8 cellular contexts compared by ENCODE assay signal in the genomic region with DNA sequence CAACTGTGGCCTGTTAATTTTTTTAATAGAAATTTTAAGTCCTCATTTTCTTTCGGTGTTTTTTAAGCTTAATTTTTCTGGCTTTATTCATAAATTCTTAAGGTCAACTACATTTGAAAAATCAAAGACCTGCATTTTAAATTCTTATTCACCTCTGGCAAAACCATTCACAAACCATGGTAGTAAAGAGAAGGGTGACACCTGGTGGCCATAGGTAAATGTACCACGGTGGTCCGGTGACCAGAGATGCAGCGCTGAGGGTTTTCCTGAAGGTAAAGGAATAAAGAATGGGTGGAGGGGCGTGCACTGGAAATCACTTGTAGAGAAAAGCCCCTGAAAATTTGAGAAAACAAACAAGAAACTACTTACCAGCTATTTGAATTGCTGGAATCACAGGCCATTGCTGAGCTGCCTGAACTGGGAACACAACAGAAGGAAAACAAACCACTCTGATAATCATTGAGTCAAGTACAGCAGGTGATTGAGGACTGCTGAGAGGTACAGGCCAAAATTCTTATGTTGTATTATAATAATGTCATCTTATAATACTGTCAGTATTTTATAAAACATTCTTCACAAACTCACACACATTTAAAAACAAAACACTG. TPM values are rescaled to one million over a fixed set of nuclear protein-coding genes. Genes with fewer than 3 reads are reported as not detected.
DNase-seq lines count a peak whose midpoint lies in the region; ATAC-seq and TF ChIP-seq lines count a peak whose summit lies in the region.

No MANE protein-coding gene starts in this region.

- peaks cover 11% of the 10 kb centered on the region for H3K27me3 Mint-ChIP-seq in activated T-helper 1 cell treated with anti-CD3 and anti-CD28 coated beads, Interleukin-12 subunit alpha, Interleukin-12 subunit beta, Interleukin-2, Interleukin-4 antibody, amounts not matched to agents 30 ng/mL and 10 ng/mL and 1 ng/mL, durations not matched to agents 14 hours and 24 hours and 36 hours (ENCODE audit: insufficient read depth)

- H3K9me3 Mint-ChIP-seq in activated T-helper 1 cell treated with anti-CD3 and anti-CD28 coated beads, Interleukin-12 subunit alpha, Interleukin-12 subunit beta, Interleukin-2, Interleukin-4 antibody, amounts not matched to agents 30 ng/mL and 10 ng/mL and 1 ng/mL, durations not matched to agents 14 hours and 24 hours and 36 hours = no peaks in the 10 kb centered on the region

- DNase-seq in DND-41 = peak; percentile 74
- DNase-seq in Jurkat, Clone E6-1 (ENCODE audit: low read depth, low spot score) = peak; percentile 61
- peak; percentile 65 for DNase-seq in RPMI7951 (ENCODE audit: low read depth)
- peak; percentile 49 for DNase-seq in activated T-helper 1 cell treated with anti-CD3 and anti-CD28 coated beads, Interleukin-12 subunit alpha, Interleukin-12 subunit beta, Interleukin-2, Interleukin-4 antibody, amounts not matched to agents 30 ng/mL and 10 ng/mL and 1 ng/mL, durations not matched to agents 14 hours and 24 hours and 36 hours (ENCODE audit: low spot score)
- DNase-seq in fibroblast of villous mesenchyme (ENCODE audit: low read depth) = peak; percentile 71
- no peak for DNase-seq in osteoblast (ENCODE audit: insufficient read length, low spot score, missing footprints)
- peak; percentile 71 for DNase-seq in ureter (ENCODE audit: low spot score)

- H3K27ac ChIP-seq in DND-41 (ENCODE audit: low read length) (no peak overlapping the region), osteoblast (ENCODE audit: low read depth, low read length) (no peak overlapping the region)

- H3K4me3 ChIP-seq in DND-41 (ENCODE audit: low read depth in 1 of 2, low read length in 2 of 2) (no peak overlapping the region), fibroblast of villous mesenchyme (ENCODE audit: low read depth, low read length) (no peak overlapping the region), osteoblast (ENCODE audit: insufficient read depth, low read length) (no peak overlapping the region)
- H3K4me3 ChIP-seq in Jurkat, Clone E6-1 (ENCODE audit: low read length) = no peak overlapping the region

- H3K4me2 ChIP-seq in DND-41 (ENCODE audit: insufficient read depth, low read length) (no peak overlapping the region), osteoblast (ENCODE audit: insufficient read depth, low read length) (no peak overlapping the region)

- ATAC-seq in DND-41 (ENCODE audit: insufficient read depth, low read depth) = peak; percentile 90
- ATAC-seq in HG03039 (IDR thresholded peaks at IDR 0.05; ENCODE audit: unreplicated experiment) = no peak

- H3K9ac ChIP-seq in DND-41 (ENCODE audit: low read depth, low read length) = no peak overlapping the region

- H3K9me3 ChIP-seq in DND-41 (ENCODE audit: insufficient read depth, low read length, severe bottlenecking) (no peaks in the 10 kb centered on the region), osteoblast (ENCODE audit: low read depth, low read length) (no peaks in the 10 kb centered on the region)

- intact Hi-C loops in activated T-helper 1 cell treated with anti-CD3 and anti-CD28 coated beads, Interleukin-12 subunit alpha, Interleukin-12 subunit beta, Interleukin-2, Interleukin-4 antibody, amounts not matched to agents 30 ng/mL and 10 ng/mL and 1 ng/mL, durations not matched to agents 14 hours and 24 hours and 36 hours (cut with micrococcal nuclease) = loop anchor here (1.0 kb wide), 2 partner anchors 33 to 52 kb away; a partner anchor contains a TSS

- no peak overlapping the region for H2AFZ ChIP-seq in DND-41 (ENCODE audit: low read depth, low read length)
- H2AFZ ChIP-seq in osteoblast (ENCODE audit: low read length) = no peak overlapping the region

- peaks cover 21% of the 10 kb centered on the region for H3K4me1 Mint-ChIP-seq in activated T-helper 1 cell treated with anti-CD3 and anti-CD28 coated beads, Interleukin-12 subunit alpha, Interleukin-12 subunit beta, Interleukin-2, Interleukin-4 antibody, amounts not matched to agents 30 ng/mL and 10 ng/mL and 1 ng/mL, durations not matched to agents 14 hours and 24 hours and 36 hours (ENCODE audit: low read depth)

- H3K36me3 Mint-ChIP-seq in activated T-helper 1 cell treated with anti-CD3 and anti-CD28 coated beads, Interleukin-12 subunit alpha, Interleukin-12 subunit beta, Interleukin-2, Interleukin-4 antibody, amounts not matched to agents 30 ng/mL and 10 ng/mL and 1 ng/mL, durations not matched to agents 14 hours and 24 hours and 36 hours (ENCODE audit: low read depth) = peaks cover 1% of the 10 kb centered on the region

- H3K4me3 Mint-ChIP-seq in activated T-helper 1 cell treated with anti-CD3 and anti-CD28 coated beads, Interleukin-12 subunit alpha, Interleukin-12 subunit beta, Interleukin-2, Interleukin-4 antibody, amounts not matched to agents 30 ng/mL and 10 ng/mL and 1 ng/mL, durations not matched to agents 14 hours and 24 hours and 36 hours = no peak overlapping the region

- H3K4me1 ChIP-seq in DND-41 (ENCODE audit: insufficient read depth, low read length) = peaks cover 2% of the 10 kb centered on the region
- peaks cover under 1% of the 10 kb centered on the region for H3K4me1 ChIP-seq in osteoblast (ENCODE audit: insufficient read depth, low read length)

- H3K79me2 ChIP-seq in DND-41 (ENCODE audit: insufficient read depth, low read length) (no peaks in the 10 kb centered on the region), osteoblast (ENCODE audit: insufficient read depth, low read length) (no peaks in the 10 kb centered on the region)

- H3K27ac Mint-ChIP-seq in activated T-helper 1 cell treated with anti-CD3 and anti-CD28 coated beads, Interleukin-12 subunit alpha, Interleukin-12 subunit beta, Interleukin-2, Interleukin-4 antibody, amounts not matched to agents 30 ng/mL and 10 ng/mL and 1 ng/mL, durations not matched to agents 14 hours and 24 hours and 36 hours = no peak overlapping the region

- H3K27me3 ChIP-seq in DND-41 (ENCODE audit: insufficient read depth, low read length, poor library complexity) = no peaks in the 10 kb centered on the region
- H3K27me3 ChIP-seq in osteoblast (ENCODE audit: insufficient read depth, low read length) = no peaks in the 10 kb centered on the region

- H4K20me1 ChIP-seq in DND-41 (ENCODE audit: insufficient read depth, low read length) (no peaks in the 10 kb centered on the region), osteoblast (ENCODE audit: insufficient read depth, low read length) (no peaks in the 10 kb centered on the region)

- H3K36me3 ChIP-seq in DND-41 (ENCODE audit: insufficient read depth, low read length) = no peaks in the 10 kb centered on the region
- H3K36me3 ChIP-seq in osteoblast (ENCODE audit: insufficient read depth, low read length) = peaks cover 16% of the 10 kb centered on the region

- TF ChIP-seq CTCF in DND-41 (IDR thresholded peaks at IDR 0.05; ENCODE audit: borderline replicate concordance, extremely low read depth, low read length, poor library complexity, severe bottlenecking) (peak; percentile 87), fibroblast of villous mesenchyme (IDR thresholded peaks at IDR 0.05; ENCODE audit: insufficient read depth, low read depth, low read length) (peak; percentile 71), osteoblast (IDR thresholded peaks at IDR 0.05; ENCODE audit: extremely low read depth, low read depth, low read length) (peak; percentile 83)

RNA-seq across cellular contexts. Expression of gene HFE, which starts 10.1 kb away (rescaled TPM):
- polyA plus RNA-seq in Jurkat, Clone E6-1 (2012; ENCODE audit: insufficient read depth, insufficient read length) = not detected
- total RNA-seq in RPMI7951 (2014; rRNA removed; shearing (Covaris generic)) = 11.6 and 12.1 TPM in 2 replicates
- total RNA-seq in activated T-helper 1 cell treated with anti-CD3 and anti-CD28 coated beads, Interleukin-12 subunit alpha, Interleukin-12 subunit beta, Interleukin-2, Interleukin-4 antibody, amounts not matched to agents 30 ng/mL and 10 ng/mL and 1 ng/mL, durations not matched to agents 14 hours and 24 hours and 36 hours = 0.13 and 0.37 TPM in 2 replicates
- total RNA-seq in fibroblast of villous mesenchyme (7.4 and 15.5 TPM in 2 replicates), osteoblast (14.1 and 15.9 TPM in 2 replicates), ureter (14.8 TPM)
